In genomic region chr2:189347540-189347939, GRCh38 we compare ENCODE assay signal across 8 cellular contexts.
A peak's percentile ranks its signal among the peaks of the same experiment; 100 is the strongest.
DNase-seq lines count a peak whose midpoint lies in the region; ATAC-seq and TF ChIP-seq lines count a peak whose summit lies in the region.

No MANE protein-coding gene starts in this region.

- H3K79me2 ChIP-seq in mammary epithelial cell (ENCODE audit: insufficient read depth, low read length), result no peaks in the 10 kb centered on the region

- no peaks in the 10 kb centered on the region for H3K9me3 ChIP-seq in mammary epithelial cell (replicated peaks; ENCODE audit: insufficient read depth, low read length)
- peaks cover 0 to 6% of the 10 kb centered on the region in 2 donors for H3K9me3 ChIP-seq in uterus

- CTCF ChIA-PET in mammary epithelial cell (lab: Charles Lee; ENCODE audit: low non-redundant PET), result no interaction called here

- H3K4me1 ChIP-seq in mammary epithelial cell (ENCODE audit: insufficient read depth, low read length), result peaks cover 11% of the 10 kb centered on the region
- no peaks in the 10 kb centered on the region for H3K4me1 ChIP-seq in uterus

- no peak overlapping the region for H3K9ac ChIP-seq in mammary epithelial cell (ENCODE audit: insufficient read depth, low read length)

- H3K36me3 ChIP-seq in mammary epithelial cell (ENCODE audit: insufficient read depth, low read length) (no peaks in the 10 kb centered on the region), uterus (no peaks in the 10 kb centered on the region)

- BruUV-seq in mammary epithelial cell (replicated peaks; lab: Mats Ljungman, UMichigan), result no TSS peak

- H3K27me3 ChIP-seq in mammary epithelial cell (ENCODE audit: insufficient read depth, low read length), result no peaks in the 10 kb centered on the region
- no peaks in the 10 kb centered on the region for H3K27me3 ChIP-seq in uterus

- H3K4me3 ChIP-seq in mammary epithelial cell (replicated peaks in 1 of 3; ENCODE audit: insufficient read depth in 1 of 3, low read depth in 2 of 3, low read length in 3 of 3) (no peak overlapping the region), uterus (no peak overlapping the region)

- H2AFZ ChIP-seq in mammary epithelial cell (ENCODE audit: low read depth, low read length), result peak overlapping the region; percentile 50

- intact Hi-C loops in mammary epithelial cell (cut with micrococcal nuclease), result loop anchor here (1.0 to 5.0 kb wide), 7 partner anchors 59 to 823 kb away; no protein-coding TSS in a partner anchor
- intact Hi-C loops in left colon (cut with DNase I, micrococcal nuclease), result no loop called here
- intact Hi-C loops in uterus (cut with DNase I; ENCODE audit: low total_unique reads), result no loop called here

- dilution Hi-C loops in mammary epithelial cell (cut with HindIII; ENCODE audit: low sequenced_read_pairs), result no loop called here

- in situ Hi-C loops in mammary epithelial cell (cut with MboI; ENCODE audit: low sequenced_read_pairs in 2 of 2), result no loop called here

- peak in 1 of 2 donors; percentile 47 for TF ChIP-seq CTCF in mammary epithelial cell (conservative IDR thresholded peaks at IDR 0.05 in 1 of 2, IDR thresholded peaks at IDR 0.05 in 1 of 2; ENCODE audit: extremely low read depth in 1 of 2, insufficient read depth in 1 of 2, low read depth in 1 of 2, low read length in 2 of 2)
- peak in 2 of 4 experiments; percentile 10 to 23 for TF ChIP-seq CTCF in uterus (IDR thresholded peaks at IDR 0.05)

- DNase-seq in activated CD4-positive, alpha-beta T cell treated with anti-CD3 and anti-CD28 coated beads for 4 hours, result peak; percentile 1 to 38
- DNase-seq in activated CD4-positive, alpha-beta T cell treated with anti-CD3 and anti-CD28 coated beads, Interleukin-2, amount 50 U/mL, for 48 hours, result no peak
- peak; percentile 96 for DNase-seq in M059J (ENCODE audit: low read depth)
- peak; percentile 80 for DNase-seq in mammary epithelial cell
- no peak for DNase-seq in left colon
- DNase-seq in uterus, result peak; percentile 22 to 28
- no peak for DNase-seq in SK-N-DZ (ENCODE audit: low spot score)

- ATAC-seq in GM21786 (IDR thresholded peaks at IDR 0.05; ENCODE audit: unreplicated experiment), result peak; percentile 83
- ATAC-seq in left colon, result peak; percentile 63

- WGBS in mammary epithelial cell (ENCODE audit: low coverage, missing lambda C conversion rate), result 0% methylated on average over 1 of the region's 1 CpG

- H3K27ac ChIP-seq in mammary epithelial cell (ENCODE audit: insufficient read depth, low read depth, low read length) (peak overlapping the region; percentile 67), uterus (peak overlapping the region; percentile 51 to 75)

- H4K20me1 ChIP-seq in mammary epithelial cell (ENCODE audit: insufficient read depth, low read length), result no peaks in the 10 kb centered on the region

- TF ChIP-seq POLR2A in uterus (IDR thresholded peaks at IDR 0.05), result no peak

- peak overlapping the region; percentile 69 for H3K4me2 ChIP-seq in mammary epithelial cell (ENCODE audit: insufficient read depth, low read depth, low read length)

Comparison
In these comparisons a context has a peak if more than half of its experiments do, and no peak if none do; other contexts are left out.
1. DNase-seq: peak in activated CD4-positive, alpha-beta T cell treated with anti-CD3 and anti-CD28 coated beads for 4 hours (2 of 2), M059J (single experiment), mammary epithelial cell (single experiment) and uterus (2 of 2); none in activated CD4-positive, alpha-beta T cell treated with anti-CD3 and anti-CD28 coated beads, Interleukin-2, amount 50 U/mL, for 48 hours (0 of 2), left colon (0 of 2) and SK-N-DZ (single experiment).